8 cellular contexts compared by ENCODE assay signal in the genomic region with DNA sequence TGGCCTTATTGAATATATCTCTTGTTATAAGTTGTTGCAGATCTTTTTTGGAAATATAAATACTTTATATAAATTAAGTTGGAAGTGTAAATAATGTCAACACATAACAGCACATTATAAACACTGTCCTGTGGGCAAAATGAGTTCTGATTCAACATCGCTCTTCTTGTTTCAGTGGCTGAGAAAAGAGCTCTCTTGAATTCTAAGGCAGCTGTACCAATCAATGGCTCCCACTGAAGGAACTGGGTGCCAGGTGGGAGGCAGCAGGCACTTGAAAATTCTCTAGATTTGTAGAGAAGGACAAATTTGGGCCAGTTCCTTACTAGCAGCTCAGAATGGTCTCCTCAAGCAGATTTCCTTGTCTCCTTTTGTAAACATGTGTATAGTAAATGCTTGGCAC. TPM values are rescaled to one million over a fixed set of nuclear protein-coding genes. Genes with fewer than 3 reads are reported as not detected.
DNase-seq lines count a peak whose midpoint lies in the region; ATAC-seq lines count a peak whose summit lies in the region.
"Had no signal": no experiment of that assay in that cellular context is flagged by ENCODE, and none has a peak within 500 bp of the region (broad histone marks: within the 10 kb centered on the region; RNA-seq: fewer than 3 reads in every experiment).

No MANE protein-coding gene starts in this region.

- H3K4me3 Mint-ChIP-seq in immature natural killer cell = peak overlapping the region in 3 of 5 donors; percentile 27 to 72 (median 28)

- peaks cover 0 to 4% (median 0%) of the 10 kb centered on the region in 3 donors for H3K36me3 Mint-ChIP-seq in immature natural killer cell

- no peak for DNase-seq in immature natural killer cell
- DNase-seq in stimulated activated CD4-positive, alpha-beta T cell treated with anti-CD3 and anti-CD28 coated beads, Interleukin-1b, Interleukin-23, amount 100 ng/mL, for 48 hours = no peak
- DNase-seq in DMS153 (lab: John Stamatoyannopoulos, UW) = no peak
- DNase-seq: NCI-H526 had no signal

- H3K27ac Mint-ChIP-seq in immature natural killer cell = peak overlapping the region in 4 of 6 donors; percentile 27 to 89 (median 47)

- H3K4me1 Mint-ChIP-seq in immature natural killer cell = peaks cover 74 to 80% of the 10 kb centered on the region in 2 donors

- peak; percentile 40 for ATAC-seq in GM18517 (IDR thresholded peaks at IDR 0.05; ENCODE audit: unreplicated experiment)
- peak; percentile 28 for ATAC-seq in GM21381 (IDR thresholded peaks at IDR 0.05; ENCODE audit: unreplicated experiment)
- peak; percentile 28 for ATAC-seq in HG03354 (IDR thresholded peaks at IDR 0.05; ENCODE audit: poor library complexity, severe bottlenecking, unreplicated experiment)
- no peak for ATAC-seq in HG02571 (IDR thresholded peaks at IDR 0.05; ENCODE audit: unreplicated experiment)

- H3K27me3 Mint-ChIP-seq in immature natural killer cell (ENCODE audit: low read depth in 3 of 3) = peaks cover 0 to 4% (median 0%) of the 10 kb centered on the region in 3 donors

- no peaks in the 10 kb centered on the region for H3K9me3 Mint-ChIP-seq in immature natural killer cell

RNA-seq across cellular contexts. Expression of gene CHST2, which starts 45.6 kb away (rescaled TPM):
- polyA plus RNA-seq in immature natural killer cell = 100 to 1,000 TPM; 105 to 117 (median 116) TPM
